In the genomic region with DNA sequence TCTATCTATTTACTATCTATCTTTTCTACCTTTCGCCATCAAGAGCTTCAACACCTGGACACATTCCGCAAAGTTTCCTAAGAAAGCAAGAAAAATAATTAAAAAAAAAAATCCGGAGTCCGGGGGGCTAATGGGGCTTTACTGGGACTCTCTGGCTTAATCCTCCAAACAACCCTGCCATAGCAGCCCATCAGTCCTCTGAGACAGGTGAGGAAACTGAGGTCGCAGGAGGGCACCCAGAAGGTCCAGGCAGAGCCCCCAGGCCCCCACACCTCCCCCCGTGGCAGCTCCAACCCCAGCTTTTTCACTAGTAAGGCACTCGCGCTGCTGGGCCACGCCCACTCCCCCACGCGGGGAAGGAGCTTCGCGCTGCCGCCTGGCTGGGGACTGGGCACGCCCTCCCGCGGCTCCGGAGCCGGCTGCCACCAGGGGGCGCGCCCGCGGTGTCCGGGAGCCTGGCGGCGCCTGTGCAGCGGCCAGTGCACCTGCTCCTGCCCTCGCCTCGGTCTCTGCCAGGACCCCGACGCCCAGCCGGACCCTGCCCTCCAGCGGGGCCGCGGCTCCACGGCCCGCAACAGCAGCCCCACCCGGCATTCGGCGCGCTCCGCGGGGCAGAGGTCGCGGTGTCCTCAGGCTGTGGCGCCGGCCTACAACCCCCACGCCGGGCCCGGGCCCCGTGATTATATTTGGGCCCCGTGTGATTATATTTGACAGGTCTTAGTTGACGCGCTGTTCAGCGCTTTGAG, we compare ENCODE assay signal across 8 cellular contexts. TPM values are rescaled to one million over a fixed set of nuclear protein-coding genes. Genes with fewer than 3 reads are reported as not detected.
DNase-seq lines count a peak whose midpoint lies in the region; ATAC-seq and TF ChIP-seq lines count a peak whose summit lies in the region.

No MANE protein-coding gene starts in this region.

- no peaks in the 10 kb centered on the region for H3K36me3 Mint-ChIP-seq in T-helper 17 cell (ENCODE audit: low read depth)

- no peak overlapping the region for H3K27ac Mint-ChIP-seq in T-helper 17 cell

- no peak overlapping the region for H3K9ac ChIP-seq in Karpas-422 (ENCODE audit: low read length)

- no peaks in the 10 kb centered on the region for H3K79me2 ChIP-seq in Karpas-422 (ENCODE audit: low read length)

- peak overlapping the region; percentile 51 for H3K4me2 ChIP-seq in Karpas-422 (ENCODE audit: low read depth, low read length, poor library complexity, severe bottlenecking)

- peaks cover 8% of the 10 kb centered on the region; the same call in 1 of the 2 replicates for H4K20me1 ChIP-seq in Karpas-422 (ENCODE audit: insufficient read depth, low read depth, low read length)

- no peaks in the 10 kb centered on the region for H3K9me2 ChIP-seq in Karpas-422 (replicated peaks; ENCODE audit: insufficient read depth, low read length)

- H3K4me3 ChIP-seq in Karpas-422 (ENCODE audit: low read length) (peak overlapping the region; percentile 32; the same call in 1 of the 2 replicates), left ventricle myocardium inferior (peak overlapping the region; percentile 52)

- peaks cover 27% of the 10 kb centered on the region for H3K27me3 Mint-ChIP-seq in T-helper 17 cell

- peak; percentile 88 for TF ChIP-seq CTCF in left ventricle myocardium inferior (IDR thresholded peaks at IDR 0.05; ENCODE audit: borderline replicate concordance)

- H3K27me3 ChIP-seq in Karpas-422 (ENCODE audit: low read length) (no peaks in the 10 kb centered on the region), left ventricle myocardium inferior (ENCODE audit: low read depth) (peaks cover 51% of the 10 kb centered on the region)

- H3K4me1 ChIP-seq in Karpas-422 (ENCODE audit: low read length) = peaks cover 25% of the 10 kb centered on the region
- H3K4me1 ChIP-seq in left ventricle myocardium inferior = peaks cover 20% of the 10 kb centered on the region

- peaks cover 4% of the 10 kb centered on the region for H3K4me1 Mint-ChIP-seq in T-helper 17 cell

- H3K9me3 ChIP-seq in Karpas-422 (ENCODE audit: low read length) = no peaks in the 10 kb centered on the region
- H3K9me3 ChIP-seq in T-helper 17 cell (ENCODE audit: control insufficient read depth, low read length, poor library complexity, severe bottlenecking) = no peaks in the 10 kb centered on the region
- no peaks in the 10 kb centered on the region for H3K9me3 ChIP-seq in left ventricle myocardium inferior (replicated peaks)

- intact Hi-C loops in left ventricle myocardium inferior (cut with micrococcal nuclease) (no loop called here), sciatic nerve (cut with DNase I) (no loop called here)

- ATAC-seq in T-helper 17 cell = peak; percentile 99
- ATAC-seq in sciatic nerve = no peak
- no peak for ATAC-seq in HG03460 (IDR thresholded peaks at IDR 0.05; ENCODE audit: unreplicated experiment)

- peak overlapping the region; percentile 28 for H3K4me3 Mint-ChIP-seq in T-helper 17 cell

- peak; percentile 82 for DNase-seq in DMS53 (lab: John Stamatoyannopoulos, UW)
- DNase-seq in Karpas-422 = peak; percentile 85
- peak; percentile 84 to 89 (median 85) for DNase-seq in T-helper 17 cell
- DNase-seq in activated naive CD8-positive, alpha-beta T cell treated with anti-CD3 and anti-CD28 coated beads, Interleukin-2, amount 50 U/mL, for 16 hours (ENCODE audit: low read depth, low spot score) = peak; percentile 58
- peak; percentile 76 for DNase-seq in left ventricle myocardium inferior
- DNase-seq in sciatic nerve (ENCODE audit: low spot score) = peak; percentile 80
- no peak for DNase-seq in SIG-M5 treated with dmso at 0.1 percent for 504 hours (lab: John Stamatoyannopoulos, UW; ENCODE audit: unreplicated experiment)

- 0 out of 2 replicates have a peak overlapping the region, but pooled peaks have one; percentile 43 for H2AFZ ChIP-seq in Karpas-422 (ENCODE audit: low read length)

- H3K27ac ChIP-seq in Karpas-422 (ENCODE audit: low read length) (no peak overlapping the region), left ventricle myocardium inferior (replicated peaks) (no peak overlapping the region)

- no peaks in the 10 kb centered on the region for H3K36me3 ChIP-seq in Karpas-422 (ENCODE audit: insufficient read depth, low read length)
- no peaks in the 10 kb centered on the region for H3K36me3 ChIP-seq in left ventricle myocardium inferior

RNA-seq across cellular contexts. Expression of gene SAMD11, which starts 54.1 kb away (rescaled TPM):
- total RNA-seq in Karpas-422 (2014; rRNA removed; shearing (Covaris generic); ENCODE audit: low replicate concordance) = not detected in 2 replicates
- total RNA-seq in T-helper 17 cell (not detected), left ventricle myocardium inferior (2.4 TPM), sciatic nerve (6.4 TPM)
